ENCODE assay signal across 13 cellular contexts in the genomic region with DNA sequence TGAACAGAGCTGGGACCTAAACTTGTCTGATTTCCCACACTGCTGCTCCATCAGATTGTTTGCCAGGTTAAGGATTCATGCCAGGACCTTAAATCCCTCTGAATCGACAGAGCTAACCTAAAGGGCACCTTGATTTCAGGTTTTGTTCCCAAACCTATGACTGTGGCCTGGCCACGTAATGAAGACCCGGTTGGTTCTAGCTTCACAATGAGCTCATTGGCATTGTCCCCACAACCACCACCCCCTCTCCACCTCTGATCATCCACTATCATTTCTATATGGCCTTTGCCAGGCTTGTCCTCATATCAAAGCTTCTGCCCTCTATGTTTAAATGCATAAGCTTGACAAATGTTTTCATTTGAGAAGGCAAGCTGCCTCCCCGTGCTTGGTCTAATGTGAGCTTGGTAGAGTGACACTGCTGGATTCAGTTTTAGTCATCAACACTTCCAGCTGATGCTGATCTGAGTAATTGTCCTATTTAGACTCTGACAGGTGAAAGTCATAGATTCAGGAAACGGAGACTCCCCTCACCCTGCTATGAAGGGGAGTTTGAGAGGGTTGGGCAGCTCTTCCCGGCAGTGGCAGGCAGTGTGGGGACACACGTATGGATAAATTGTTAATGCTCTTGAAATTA.
DNase-seq lines count a peak whose midpoint lies in the region; ATAC-seq, FAIRE-seq and TF ChIP-seq lines count a peak whose summit lies in the region.
"Had no signal": no experiment of that assay in that cellular context is flagged by ENCODE, and none has a peak within 500 bp of the region (broad histone marks: within the 10 kb centered on the region; RNA-seq: fewer than 3 reads in every experiment).

No MANE protein-coding gene starts in this region.

- no peaks in the 10 kb centered on the region for H3K79me2 ChIP-seq in OCI-LY3 (ENCODE audit: low read length)
- no peaks in the 10 kb centered on the region for H3K79me2 ChIP-seq in SK-N-SH (ENCODE audit: insufficient read depth)
- H3K79me2 ChIP-seq: parathyroid adenoma had no signal

- H3K9ac ChIP-seq in OCI-LY3 (ENCODE audit: low read length) (peak overlapping the region; percentile 37), SK-N-SH (no peak overlapping the region)
- H3K9ac ChIP-seq: parathyroid adenoma had no signal

- WGBS in SK-N-SH (ENCODE audit: low lambda C conversion rate), result 24% methylated on average over 7 of the region's 7 CpGs

- H3K4me1 ChIP-seq in OCI-LY3 (ENCODE audit: low read length) (peaks cover 20% of the 10 kb centered on the region), SK-N-SH (ENCODE audit: control insufficient read depth in 1 of 2, insufficient read depth in 2 of 2, low read depth in 1 of 2, low read length in 1 of 2) (no peaks in the 10 kb centered on the region)
- H3K4me1 ChIP-seq: parathyroid adenoma had no signal

- H3K9me3 ChIP-seq in OCI-LY3 (ENCODE audit: insufficient read depth, low read length), result no peaks in the 10 kb centered on the region
- no peaks in the 10 kb centered on the region for H3K9me3 ChIP-seq in SK-N-SH

- H2AFZ ChIP-seq in OCI-LY3 (ENCODE audit: low read depth, low read length) (peak overlapping the region; percentile 26; the same call in 1 of the 2 replicates), SK-N-SH (ENCODE audit: low read depth) (no peak overlapping the region)
- H2AFZ ChIP-seq: parathyroid adenoma had no signal

- TF ChIP-seq EP300 in SK-N-SH (IDR thresholded peaks at IDR 0.05; ENCODE audit: borderline replicate concordance in 1 of 2, low read depth in 1 of 2, low read length in 1 of 2), result no peak

- peak; percentile 90 for ATAC-seq in GM19043 (IDR thresholded peaks at IDR 0.05; ENCODE audit: low read depth, unreplicated experiment)
- peak; percentile 97 for ATAC-seq in HG02840 (IDR thresholded peaks at IDR 0.05; ENCODE audit: low FRiP score, unreplicated experiment)

- FAIRE-seq in GM12892 (lab: Jason Lieb, UNC), result peak; percentile 91
- FAIRE-seq: D721Med had no signal

- H4K20me1 ChIP-seq in OCI-LY3 (ENCODE audit: insufficient read depth, low read length) (no peaks in the 10 kb centered on the region), SK-N-SH (ENCODE audit: insufficient read depth) (no peaks in the 10 kb centered on the region)

- H3F3A ChIP-seq in SK-N-SH (replicated peaks; ENCODE audit: insufficient read depth), result no peaks in the 10 kb centered on the region

- H3K4me2 ChIP-seq in OCI-LY3 (ENCODE audit: low read length) (peak overlapping the region; percentile 75), SK-N-SH (no peak overlapping the region)

- no peak for TF ChIP-seq POLR2A in GM12892 (IDR thresholded peaks at IDR 0.05; ENCODE audit: low read depth, low read length)

- no peaks in the 10 kb centered on the region for H3K27me3 ChIP-seq in OCI-LY3 (ENCODE audit: low read depth, low read length)
- H3K27me3 ChIP-seq in SK-N-SH (ENCODE audit: insufficient read depth), result no peaks in the 10 kb centered on the region

- H3K36me3 ChIP-seq in OCI-LY3 (replicated peaks; ENCODE audit: low read depth, low read length) (no peaks in the 10 kb centered on the region), SK-N-SH (replicated peaks in 1 of 2; ENCODE audit: control insufficient read depth in 1 of 2, insufficient read depth in 2 of 2, low read length in 1 of 2) (no peaks in the 10 kb centered on the region)

- no peaks in the 10 kb centered on the region for H3K9me2 ChIP-seq in SK-N-SH

- CTCF ChIA-PET in SK-N-SH (lab: Yijun Ruan, JAX), result no interaction called here

- DNase-seq in GM12892 (ENCODE audit: insufficient read length) (no peak), DMS114 treated with DMSO at 0.1 percent for 48 hours (lab: John Stamatoyannopoulos, UW; ENCODE audit: unreplicated experiment) (no peak), NCI-H187 treated with DMSO at 0.1 percent for 48 hours (lab: John Stamatoyannopoulos, UW) (no peak), DMS153 treated with DMSO at 0.1 percent for 48 hours (lab: John Stamatoyannopoulos, UW; ENCODE audit: unreplicated experiment) (no peak), SK-N-SH (no peak)
- DNase-seq: activated CD8-positive, alpha-beta memory T cell treated with anti-CD3 and anti-CD28 coated beads, Interleukin-2, amount 50 U/mL, for 4 hours; effector memory CD4-positive, alpha-beta T cell; NCI-H187 had no signal

- H3K27ac ChIP-seq in OCI-LY3 (ENCODE audit: low read length) (peak overlapping the region; percentile 16), SK-N-SH (ENCODE audit: low read depth in 2 of 2, low read length in 1 of 2) (no peak overlapping the region)
- H3K27ac ChIP-seq: parathyroid adenoma had no signal

- TF ChIP-seq RAD21 in SK-N-SH (IDR thresholded peaks at IDR 0.05; ENCODE audit: low read length), result no peak

- POLR2A ChIA-PET in SK-N-SH (lab: Yijun Ruan, JAX), result no interaction called here

- TF ChIP-seq CTCF in OCI-LY3 (IDR thresholded peaks at IDR 0.05; ENCODE audit: low read depth, low read length) (no peak), SK-N-SH (IDR thresholded peaks at IDR 0.05) (no peak)

- H3K4me3 ChIP-seq in OCI-LY3 (ENCODE audit: low read length), result peak overlapping the region; percentile 38; the same call in 1 of the 2 replicates
- no peak overlapping the region for H3K4me3 ChIP-seq in SK-N-SH (ENCODE audit: low read depth in 2 of 2, low read length in 1 of 2)

TF ChIP-seq in SK-N-SH, 30 proteins besides CTCF, POLR2A, EP300 and RAD21:
- no peak for TF ChIP-seq SMC3 (IDR thresholded peaks at IDR 0.05; ENCODE audit: low read depth, low read length)
- no peak for TF ChIP-seq RCOR1 (IDR thresholded peaks at IDR 0.05; ENCODE audit: low read length)
- TF ChIP-seq FOXJ3 (CRISPR knock-in tag; IDR thresholded peaks at IDR 0.05), result no peak
- TF ChIP-seq, protein P1, sequence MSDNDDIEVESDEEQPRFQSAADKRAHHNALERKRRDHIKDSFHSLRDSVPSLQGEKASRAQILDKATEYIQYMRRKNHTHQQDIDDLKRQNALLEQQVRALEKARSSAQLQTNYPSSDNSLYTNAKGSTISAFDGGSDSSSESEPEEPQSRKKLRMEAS (IDR thresholded peaks at IDR 0.05; ENCODE audit: low read depth), result no peak
- TF ChIP-seq MXI1 (IDR thresholded peaks at IDR 0.05; ENCODE audit: low read depth, low read length), result no peak
- TF ChIP-seq, protein P2, sequence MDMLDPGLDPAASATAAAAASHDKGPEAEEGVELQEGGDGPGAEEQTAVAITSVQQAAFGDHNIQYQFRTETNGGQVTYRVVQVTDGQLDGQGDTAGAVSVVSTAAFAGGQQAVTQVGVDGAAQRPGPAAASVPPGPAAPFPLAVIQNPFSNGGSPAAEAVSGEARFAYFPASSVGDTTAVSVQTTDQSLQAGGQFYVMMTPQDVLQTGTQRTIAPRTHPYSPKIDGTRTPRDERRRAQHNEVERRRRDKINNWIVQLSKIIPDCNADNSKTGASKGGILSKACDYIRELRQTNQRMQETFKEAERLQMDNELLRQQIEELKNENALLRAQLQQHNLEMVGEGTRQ (IDR thresholded peaks at IDR 0.05; ENCODE audit: borderline replicate concordance, low read depth, low read length), result no peak
- TF ChIP-seq, protein P3, sequence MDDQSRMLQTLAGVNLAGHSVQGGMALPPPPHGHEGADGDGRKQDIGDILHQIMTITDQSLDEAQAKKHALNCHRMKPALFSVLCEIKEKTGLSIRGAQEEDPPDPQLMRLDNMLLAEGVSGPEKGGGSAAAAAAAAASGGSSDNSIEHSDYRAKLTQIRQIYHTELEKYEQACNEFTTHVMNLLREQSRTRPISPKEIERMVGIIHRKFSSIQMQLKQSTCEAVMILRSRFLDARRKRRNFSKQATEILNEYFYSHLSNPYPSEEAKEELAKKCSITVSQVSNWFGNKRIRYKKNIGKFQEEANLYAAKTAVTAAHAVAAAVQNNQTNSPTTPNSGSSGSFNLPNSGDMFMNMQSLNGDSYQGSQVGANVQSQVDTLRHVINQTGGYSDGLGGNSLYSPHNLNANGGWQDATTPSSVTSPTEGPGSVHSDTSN (IDR thresholded peaks at IDR 0.05), result no peak
